8 cellular contexts compared by ENCODE assay signal in the genomic region with DNA sequence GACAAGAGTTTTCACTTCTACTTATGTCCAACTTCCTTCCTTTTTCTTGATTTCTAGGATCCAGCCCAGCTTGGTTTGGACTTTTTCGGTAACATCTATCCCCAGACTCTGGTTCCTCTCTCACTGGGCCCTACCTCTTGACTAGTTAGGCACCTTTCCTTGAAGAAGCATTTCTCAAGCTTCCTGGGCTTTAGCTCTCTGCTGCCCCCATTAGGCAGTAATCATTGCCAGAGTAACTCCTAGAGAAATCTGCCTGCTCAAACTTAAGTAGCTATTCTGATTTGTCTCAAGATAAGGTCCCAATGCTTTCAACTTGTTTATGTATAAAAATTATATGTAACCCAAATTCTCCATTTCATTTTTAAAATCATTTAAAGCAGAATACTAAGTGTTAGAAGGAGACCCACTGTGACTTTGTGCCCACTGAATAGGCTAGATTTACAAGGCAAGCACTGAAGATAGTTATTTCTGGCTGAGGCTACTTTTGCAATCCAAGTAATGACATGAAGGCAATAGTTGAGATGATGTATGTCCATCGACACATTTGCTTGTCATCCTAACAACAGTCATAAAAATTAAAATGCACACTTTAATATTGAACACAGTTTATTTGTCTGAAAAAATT.
A peak's percentile ranks its signal among the peaks of the same experiment; 100 is the strongest.
DNase-seq lines count a peak whose midpoint lies in the region; ATAC-seq, FAIRE-seq and TF ChIP-seq lines count a peak whose summit lies in the region.

No MANE protein-coding gene starts in this region.

- DNase-seq in EL (peak; percentile 53), KBM-7 (peak; percentile 52), adrenal gland (peak in 6 of 7 donors; percentile 16 to 57 (median 34)), HepG2 (ENCODE audit: low spot score) (peak; percentile 37), NCI-H1694 treated with DMSO at 0.1 percent for 48 hours (lab: John Stamatoyannopoulos, UW) (no peak)
- no peak for DNase-seq in stimulated activated naive CD4-positive, alpha-beta T cell treated with Interleukin-2 at 50 U/mL for 16 hours (lab: John Stamatoyannopoulos, UW)

- 37 to 62% (median 53%) methylated on average over 2 of the region's 2 CpGs for WGBS in adrenal gland, 4 donors
- 2% methylated on average over 2 of the region's 2 CpGs for WGBS in HepG2 (ENCODE audit: low lambda C conversion rate)

- no peak for FAIRE-seq in HepG2 (lab: Jason Lieb, UNC)

- H3K4me1 ChIP-seq in adrenal gland (replicated peaks in 1 of 2), result no peaks in the 10 kb centered on the region
- no peaks in the 10 kb centered on the region for H3K4me1 ChIP-seq in HepG2 (ENCODE audit: insufficient read depth, low read length)

- TF ChIP-seq CTCF in 22Rv1 (IDR thresholded peaks at IDR 0.05) (peak; percentile 97), adrenal gland (IDR thresholded peaks at IDR 0.05) (peak in 5 of 6 experiments; percentile 24 to 59 (median 37)), HepG2 (CRISPR knock-in tag; IDR thresholded peaks at IDR 0.05) (peak; percentile 68)

- intact Hi-C loops in adrenal gland (cut with DNase I), result no loop called here
- intact Hi-C loops in HepG2 (cut with micrococcal nuclease; ENCODE audit: unreplicated experiment), result loop anchor here (2.0 kb wide), 1 partner anchor 1209 kb away; no protein-coding TSS in a partner anchor

- H3K4me2 ChIP-seq in HepG2 (ENCODE audit: low read depth, low read length), result no peak overlapping the region

- BruUV-seq in HepG2 (replicated peaks; lab: Mats Ljungman, UMichigan), result no TSS peak

- no peaks in the 10 kb centered on the region for H4K20me1 ChIP-seq in HepG2 (ENCODE audit: insufficient read depth, low read length)

- H2AFZ ChIP-seq in HepG2 (ENCODE audit: low read length), result no peak overlapping the region

- no peaks in the 10 kb centered on the region for H3K79me2 ChIP-seq in HepG2 (ENCODE audit: insufficient read depth, low read length)

- POLR2A ChIA-PET in HepG2 (lab: Yijun Ruan, JAX), result interaction anchor here (1.1 kb wide), 1 partner anchor 13 kb away, joined by 4 read pairs; no protein-coding TSS in a partner anchor

- H3K27me3 ChIP-seq in adrenal gland (no peaks in the 10 kb centered on the region), HepG2 (ENCODE audit: control insufficient read depth in 1 of 2, insufficient read depth in 2 of 2, low read length in 2 of 2) (no peaks in the 10 kb centered on the region)

- H3K36me3 ChIP-seq in adrenal gland (replicated peaks in 1 of 2), result no peaks in the 10 kb centered on the region
- no peaks in the 10 kb centered on the region for H3K36me3 ChIP-seq in HepG2 (replicated peaks in 1 of 2; ENCODE audit: control insufficient read depth in 1 of 2, insufficient read depth in 2 of 2, low read length in 2 of 2)

- TF ChIP-seq POLR2A in adrenal gland (IDR thresholded peaks at IDR 0.05), result no peak
- TF ChIP-seq POLR2A in HepG2 (IDR thresholded peaks at IDR 0.05; ENCODE audit: insufficient read depth in 1 of 2, low read depth in 2 of 2, low read length in 2 of 2), result no peak

- in situ Hi-C loops in KBM-7 (cut with MboI; ENCODE audit: low pct_unique_long_range_greater_than_20kb, low sequenced_read_pairs) (no loop called here), HepG2 (cut with HindIII; ENCODE audit: extremely low pct_ligation_motif_present, low pct_unique_long_range_greater_than_20kb) (no loop called here)

- H3K27ac ChIP-seq in 22Rv1, result no peak overlapping the region
- no peak overlapping the region for H3K27ac ChIP-seq in adrenal gland
- H3K27ac ChIP-seq in HepG2 (ENCODE audit: extremely low read length, insufficient read depth, low read length), result no peak overlapping the region

- TF ChIP-seq RAD21 in HepG2 (CRISPR knock-in tag; IDR thresholded peaks at IDR 0.05), result no peak

- CTCF ChIA-PET in HepG2 (lab: Yijun Ruan, JAX; ENCODE audit: low intra/inter-chr PET ratio, low total read pairs), result no interaction called here

- TF ChIP-seq EP300 in HepG2 (IDR thresholded peaks at IDR 0.05; ENCODE audit: low read depth in 2 of 2, low read length in 2 of 2) (no peak), HepG2 (CRISPR knock-in tag; IDR thresholded peaks at IDR 0.05; ENCODE audit: borderline replicate concordance) (no peak)

- H3K9ac ChIP-seq in HepG2 (ENCODE audit: insufficient read depth, low read depth, low read length), result no peak overlapping the region

- H3K4me3 ChIP-seq in adrenal gland (no peak overlapping the region), HepG2 (replicated peaks in 1 of 3; ENCODE audit: insufficient read depth in 1 of 3, low read depth in 2 of 3, low read length in 3 of 3) (no peak overlapping the region)

- peak; percentile 85 for ATAC-seq in HepG2
- no peak for ATAC-seq in GM18873 (IDR thresholded peaks at IDR 0.05; ENCODE audit: low FRiP score, unreplicated experiment)

- H3K9me3 ChIP-seq in adrenal gland (replicated peaks in 1 of 3), result no peaks in the 10 kb centered on the region
- H3K9me3 ChIP-seq in HepG2 (ENCODE audit: low read length), result no peaks in the 10 kb centered on the region

TF ChIP-seq in HepG2, 621 proteins besides CTCF, POLR2A, EP300 and RAD21 (continues in another document):
- TF ChIP-seq HIVEP1 (CRISPR knock-in tag; IDR thresholded peaks at IDR 0.05) (no peak), ZNF205 (CRISPR knock-in tag; IDR thresholded peaks at IDR 0.05) (no peak), STAG1 (CRISPR knock-in tag; IDR thresholded peaks at IDR 0.05) (peak; percentile 27; the same call in 1 of the 2 replicates), HNF4A (CRISPR knock-in tag; IDR thresholded peaks at IDR 0.05) (no peak), ZNF17 (CRISPR knock-in tag; IDR thresholded peaks at IDR 0.05) (no peak), ZFP36L2 (CRISPR knock-in tag; IDR thresholded peaks at IDR 0.05) (no peak), ZNF30 (CRISPR knock-in tag; IDR thresholded peaks at IDR 0.05) (no peak), ZNF138 (CRISPR knock-in tag; IDR thresholded peaks at IDR 0.05; ENCODE audit: low read depth) (no peak), ARID5B (CRISPR knock-in tag; IDR thresholded peaks at IDR 0.05) (0 out of 2 replicates have a peak, but pooled peaks have one; percentile 16), BRF2 (CRISPR knock-in tag; IDR thresholded peaks at IDR 0.05) (0 out of 2 replicates have a peak, but pooled peaks have one; percentile 35), ARNT2 (CRISPR knock-in tag; IDR thresholded peaks at IDR 0.05; ENCODE audit: low read depth) (0 out of 2 replicates have a peak, but pooled peaks have one; percentile 24), MTA3 (CRISPR knock-in tag; IDR thresholded peaks at IDR 0.05) (no peak)
- TF ChIP-seq, protein P1, sequence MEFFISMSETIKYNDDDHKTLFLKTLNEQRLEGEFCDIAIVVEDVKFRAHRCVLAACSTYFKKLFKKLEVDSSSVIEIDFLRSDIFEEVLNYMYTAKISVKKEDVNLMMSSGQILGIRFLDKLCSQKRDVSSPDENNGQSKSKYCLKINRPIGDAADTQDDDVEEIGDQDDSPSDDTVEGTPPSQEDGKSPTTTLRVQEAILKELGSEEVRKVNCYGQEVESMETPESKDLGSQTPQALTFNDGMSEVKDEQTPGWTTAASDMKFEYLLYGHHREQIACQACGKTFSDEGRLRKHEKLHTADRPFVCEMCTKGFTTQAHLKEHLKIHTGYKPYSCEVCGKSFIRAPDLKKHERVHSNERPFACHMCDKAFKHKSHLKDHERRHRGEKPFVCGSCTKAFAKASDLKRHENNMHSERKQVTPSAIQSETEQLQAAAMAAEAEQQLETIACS (CRISPR knock-in tag; IDR thresholded peaks at IDR 0.05), result no peak
- TF ChIP-seq, protein P2, sequence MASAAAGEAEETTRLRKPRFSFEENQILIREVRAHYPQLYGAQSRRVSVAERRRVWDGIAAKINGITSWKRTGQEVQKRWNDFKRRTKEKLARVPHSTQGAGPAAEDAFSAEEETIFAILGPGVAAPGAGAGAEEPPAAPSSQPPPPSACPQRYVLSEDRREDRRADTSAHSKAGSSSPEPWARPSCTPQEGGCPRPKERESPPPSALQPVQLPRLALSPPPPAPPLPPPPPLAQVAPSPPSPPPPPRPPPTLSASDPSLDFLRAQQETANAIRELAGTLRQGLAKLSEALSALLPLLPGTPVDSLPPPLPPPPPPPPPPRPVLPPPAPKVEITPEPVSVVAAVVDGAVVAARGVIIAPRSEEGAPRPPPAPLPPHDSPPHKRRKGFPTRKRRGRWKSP (CRISPR knock-in tag; IDR thresholded peaks at IDR 0.05), result 0 out of 2 replicates have a peak, but pooled peaks have one; percentile 43

Comparison
In these comparisons a context has a peak if more than half of its experiments do, and no peak if none do; other contexts are left out.
1. CTCF ChIP-seq: peak in every context shown above with its lines; median percentile 97 in 22Rv1; 68 in HepG2; 37 in adrenal gland.
2. DNase-seq: peak in EL (single experiment), KBM-7 (single experiment), adrenal gland (6 of 7) and HepG2 (single experiment); none in NCI-H1694 treated with DMSO at 0.1 percent for 48 hours (single experiment) and stimulated activated naive CD4-positive, alpha-beta T cell treated with Interleukin-2 at 50 U/mL for 16 hours (single experiment).